Comparison of ENCODE assay signal across 23 cellular contexts in the genomic region with DNA sequence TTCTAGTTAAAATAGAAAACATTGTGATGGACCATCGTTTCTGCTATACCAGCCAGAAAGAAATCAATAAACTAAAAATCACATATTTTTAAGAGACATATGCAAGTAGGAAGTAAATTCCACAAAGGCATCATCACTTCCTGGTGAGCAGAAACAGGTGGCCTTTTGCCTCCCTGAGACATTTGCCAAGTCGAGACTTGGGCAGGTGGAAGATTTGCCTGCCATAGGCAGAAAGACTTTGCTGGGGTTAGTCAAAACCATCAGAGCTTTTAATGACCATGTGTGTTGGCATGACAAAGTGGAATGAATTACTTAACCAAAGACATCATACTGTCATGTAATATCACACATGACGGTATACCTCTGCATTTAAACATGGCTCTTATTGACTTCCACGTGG.
DNase-seq lines count a peak whose midpoint lies in the region; ATAC-seq and TF ChIP-seq lines count a peak whose summit lies in the region.
"Had no signal": no experiment of that assay in that cellular context is flagged by ENCODE, and none has a peak within 500 bp of the region (broad histone marks: within the 10 kb centered on the region; RNA-seq: fewer than 3 reads in every experiment).

No MANE protein-coding gene starts in this region.

- H3K27me3 Mint-ChIP-seq in activated CD8-positive, alpha-beta memory T cell treated with anti-CD3 and anti-CD28 coated beads, Interleukin-2, amount 10 ng/mL, durations not matched to agents 7 days and 5 days = no peaks in the 10 kb centered on the region
- peaks cover 4% of the 10 kb centered on the region for H3K27me3 Mint-ChIP-seq in activated CD4-positive, alpha-beta memory T cell treated with anti-CD3 and anti-CD28 coated beads for 36 hours
- H3K27me3 Mint-ChIP-seq in memory B cell = no peaks in the 10 kb centered on the region
- peaks cover 2% of the 10 kb centered on the region; the same call in 1 of the 2 replicates for H3K27me3 Mint-ChIP-seq in WTC11 (ENCODE audit: low read depth)
- H3K27me3 Mint-ChIP-seq: CD8-positive, alpha-beta memory T cell had no signal

- no peak overlapping the region for H3K4me3 Mint-ChIP-seq in activated CD8-positive, alpha-beta memory T cell treated with anti-CD3 and anti-CD28 coated beads, Interleukin-2, amount 10 ng/mL, durations not matched to agents 7 days and 5 days
- H3K4me3 Mint-ChIP-seq in activated CD4-positive, alpha-beta memory T cell treated with anti-CD3 and anti-CD28 coated beads for 36 hours = no peak overlapping the region
- H3K4me3 Mint-ChIP-seq in memory B cell (no peak overlapping the region), WTC11 (no peak overlapping the region)
- H3K4me3 Mint-ChIP-seq: CD8-positive, alpha-beta memory T cell had no signal

- no peak for DNase-seq in activated CD8-positive, alpha-beta memory T cell treated with anti-CD3 and anti-CD28 coated beads, Interleukin-2, amount 10 ng/mL, durations not matched to agents 7 days and 5 days
- DNase-seq in activated CD8-positive, alpha-beta memory T cell treated with anti-CD3 and anti-CD28 coated beads for 24 hours = no peak
- peak; percentile 59 for DNase-seq in LHCN-M2 (ENCODE audit: low read depth)
- peak; percentile 11 for DNase-seq in activated CD4-positive, alpha-beta memory T cell treated with anti-CD3 and anti-CD28 coated beads for 36 hours
- DNase-seq in memory B cell (ENCODE audit: low spot score in 2 of 2) = no peak
- DNase-seq in NCI-H2029 (lab: John Stamatoyannopoulos, UW) = no peak
- no peak for DNase-seq in WTC11 (ENCODE audit: low spot score)
- DNase-seq: AML-193; Calu3; CD8-positive, alpha-beta memory T cell; DMS153; GDM1; H7; KBM-7; NCI-H1105; NCI-H2081; NCI-H2171; NCI-H345; NCI-H524; NCI-H82; Right ventricle myocardium superior had no signal

- H3K9me3 Mint-ChIP-seq in activated CD8-positive, alpha-beta memory T cell treated with anti-CD3 and anti-CD28 coated beads, Interleukin-2, amount 10 ng/mL, durations not matched to agents 7 days and 5 days (ENCODE audit: low read depth) = no peaks in the 10 kb centered on the region
- H3K9me3 Mint-ChIP-seq in activated CD4-positive, alpha-beta memory T cell treated with anti-CD3 and anti-CD28 coated beads for 36 hours = no peaks in the 10 kb centered on the region
- H3K9me3 Mint-ChIP-seq in memory B cell (no peaks in the 10 kb centered on the region), WTC11 (peaks cover 6% of the 10 kb centered on the region; the same call in 1 of the 2 replicates)
- H3K9me3 Mint-ChIP-seq: CD8-positive, alpha-beta memory T cell had no signal

- peak overlapping the region; percentile 16 for H3K27ac Mint-ChIP-seq in activated CD8-positive, alpha-beta memory T cell treated with anti-CD3 and anti-CD28 coated beads, Interleukin-2, amount 10 ng/mL, durations not matched to agents 7 days and 5 days
- no peak overlapping the region for H3K27ac Mint-ChIP-seq in activated CD4-positive, alpha-beta memory T cell treated with anti-CD3 and anti-CD28 coated beads for 36 hours
- peak overlapping the region; percentile 74 for H3K27ac Mint-ChIP-seq in memory B cell
- H3K27ac Mint-ChIP-seq in WTC11 = no peak overlapping the region
- H3K27ac Mint-ChIP-seq: CD8-positive, alpha-beta memory T cell had no signal

- ATAC-seq in activated CD8-positive, alpha-beta memory T cell treated with anti-CD3 and anti-CD28 coated beads, Interleukin-2, amount 10 ng/mL, durations not matched to agents 7 days and 5 days = no peak
- peak; percentile 35 for ATAC-seq in memory B cell (ENCODE audit: low read depth)
- ATAC-seq in HG02938 (IDR thresholded peaks at IDR 0.05; ENCODE audit: unreplicated experiment) = no peak
- ATAC-seq in WTC11 = no peak
- ATAC-seq: HepG2 had no signal

- peaks cover 31% of the 10 kb centered on the region for H3K4me1 Mint-ChIP-seq in activated CD8-positive, alpha-beta memory T cell treated with anti-CD3 and anti-CD28 coated beads, Interleukin-2, amount 10 ng/mL, durations not matched to agents 7 days and 5 days
- peaks cover 12% of the 10 kb centered on the region for H3K4me1 Mint-ChIP-seq in activated CD4-positive, alpha-beta memory T cell treated with anti-CD3 and anti-CD28 coated beads for 36 hours (ENCODE audit: low read depth)
- peaks cover 30% of the 10 kb centered on the region for H3K4me1 Mint-ChIP-seq in memory B cell
- H3K4me1 Mint-ChIP-seq in WTC11 = no peaks in the 10 kb centered on the region

- TF ChIP-seq CTCF in WTC11 (IDR thresholded peaks at IDR 0.05) = no peak

- POLR2A ChIA-PET in activated CD4-positive, alpha-beta memory T cell treated with anti-CD3 and anti-CD28 coated beads for 36 hours (lab: Charles Lee) = interaction anchor here (0.5 to 1.3 kb wide), 3 partner anchors 63 to 442 kb away, joined by 3 to 4 read pairs (median 3); no protein-coding TSS in a partner anchor
- POLR2A ChIA-PET in WTC11 (lab: Charles Lee) = no interaction called here

- peaks cover 17% of the 10 kb centered on the region for H3K36me3 Mint-ChIP-seq in activated CD8-positive, alpha-beta memory T cell treated with anti-CD3 and anti-CD28 coated beads, Interleukin-2, amount 10 ng/mL, durations not matched to agents 7 days and 5 days
- H3K36me3 Mint-ChIP-seq in activated CD4-positive, alpha-beta memory T cell treated with anti-CD3 and anti-CD28 coated beads for 36 hours = no peaks in the 10 kb centered on the region
- H3K36me3 Mint-ChIP-seq in memory B cell (no peaks in the 10 kb centered on the region), WTC11 (no peaks in the 10 kb centered on the region)
- H3K36me3 Mint-ChIP-seq: CD8-positive, alpha-beta memory T cell had no signal

- CTCF ChIA-PET in activated CD8-positive, alpha-beta memory T cell treated with anti-CD3 and anti-CD28 coated beads, Interleukin-2, amount 10 ng/mL, durations not matched to agents 7 days and 5 days (lab: Charles Lee) = interaction anchor here (1.2 to 2.4 kb wide), 2 partner anchors 66 to 69 kb away, joined by 3 to 8 read pairs; no protein-coding TSS in a partner anchor
- CTCF ChIA-PET in activated CD4-positive, alpha-beta memory T cell treated with anti-CD3 and anti-CD28 coated beads for 36 hours (lab: Charles Lee) = interaction anchor here (1.4 to 2.0 kb wide), 2 partner anchors 63 to 66 kb away, joined by 3 to 8 read pairs; no protein-coding TSS in a partner anchor
- CTCF ChIA-PET in WTC11 (lab: Charles Lee) = no interaction called here

- intact Hi-C loops in activated CD4-positive, alpha-beta memory T cell treated with anti-CD3 and anti-CD28 coated beads for 36 hours (cut with micrococcal nuclease) = loop anchor here (1.0 to 5.0 kb wide), 7 partner anchors 65 to 198 kb away; a partner anchor contains a TSS

TF ChIP-seq in WTC11, 78 proteins besides CTCF, POLR2A, EP300 and RAD21 (continues in another document):
- TF ChIP-seq ZBTB21 (CRISPR knock-in tag; IDR thresholded peaks at IDR 0.05; ENCODE audit: borderline replicate concordance) (no peak), JAZF1 (CRISPR knock-in tag; IDR thresholded peaks at IDR 0.05) (no peak), MXD4 (CRISPR knock-in tag; IDR thresholded peaks at IDR 0.05; ENCODE audit: borderline replicate concordance) (no peak), FOXJ3 (CRISPR knock-in tag; IDR thresholded peaks at IDR 0.05; ENCODE audit: borderline replicate concordance) (no peak), ZNF219 (CRISPR knock-in tag; IDR thresholded peaks at IDR 0.05; ENCODE audit: borderline replicate concordance) (no peak), RELA (CRISPR knock-in tag; IDR thresholded peaks at IDR 0.05; ENCODE audit: borderline replicate concordance) (no peak), ATF1 (CRISPR knock-in tag; IDR thresholded peaks at IDR 0.05) (no peak), NR3C1 (CRISPR knock-in tag; conservative IDR thresholded peaks at IDR 0.05; ENCODE audit: low read depth) (no peak), MYBL2 (CRISPR knock-in tag; IDR thresholded peaks at IDR 0.05) (no peak), ZNF121 (CRISPR knock-in tag; IDR thresholded peaks at IDR 0.05) (no peak)
- TF ChIP-seq, protein P1, sequence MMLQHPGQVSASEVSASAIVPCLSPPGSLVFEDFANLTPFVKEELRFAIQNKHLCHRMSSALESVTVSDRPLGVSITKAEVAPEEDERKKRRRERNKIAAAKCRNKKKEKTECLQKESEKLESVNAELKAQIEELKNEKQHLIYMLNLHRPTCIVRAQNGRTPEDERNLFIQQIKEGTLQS (CRISPR knock-in tag; conservative IDR thresholded peaks at IDR 0.05) = no peak
- TF ChIP-seq, protein P2, sequence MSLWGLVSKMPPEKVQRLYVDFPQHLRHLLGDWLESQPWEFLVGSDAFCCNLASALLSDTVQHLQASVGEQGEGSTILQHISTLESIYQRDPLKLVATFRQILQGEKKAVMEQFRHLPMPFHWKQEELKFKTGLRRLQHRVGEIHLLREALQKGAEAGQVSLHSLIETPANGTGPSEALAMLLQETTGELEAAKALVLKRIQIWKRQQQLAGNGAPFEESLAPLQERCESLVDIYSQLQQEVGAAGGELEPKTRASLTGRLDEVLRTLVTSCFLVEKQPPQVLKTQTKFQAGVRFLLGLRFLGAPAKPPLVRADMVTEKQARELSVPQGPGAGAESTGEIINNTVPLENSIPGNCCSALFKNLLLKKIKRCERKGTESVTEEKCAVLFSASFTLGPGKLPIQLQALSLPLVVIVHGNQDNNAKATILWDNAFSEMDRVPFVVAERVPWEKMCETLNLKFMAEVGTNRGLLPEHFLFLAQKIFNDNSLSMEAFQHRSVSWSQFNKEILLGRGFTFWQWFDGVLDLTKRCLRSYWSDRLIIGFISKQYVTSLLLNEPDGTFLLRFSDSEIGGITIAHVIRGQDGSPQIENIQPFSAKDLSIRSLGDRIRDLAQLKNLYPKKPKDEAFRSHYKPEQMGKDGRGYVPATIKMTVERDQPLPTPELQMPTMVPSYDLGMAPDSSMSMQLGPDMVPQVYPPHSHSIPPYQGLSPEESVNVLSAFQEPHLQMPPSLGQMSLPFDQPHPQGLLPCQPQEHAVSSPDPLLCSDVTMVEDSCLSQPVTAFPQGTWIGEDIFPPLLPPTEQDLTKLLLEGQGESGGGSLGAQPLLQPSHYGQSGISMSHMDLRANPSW (CRISPR knock-in tag; conservative IDR thresholded peaks at IDR 0.05; ENCODE audit: low read depth) = no peak
- TF ChIP-seq, protein P3, sequence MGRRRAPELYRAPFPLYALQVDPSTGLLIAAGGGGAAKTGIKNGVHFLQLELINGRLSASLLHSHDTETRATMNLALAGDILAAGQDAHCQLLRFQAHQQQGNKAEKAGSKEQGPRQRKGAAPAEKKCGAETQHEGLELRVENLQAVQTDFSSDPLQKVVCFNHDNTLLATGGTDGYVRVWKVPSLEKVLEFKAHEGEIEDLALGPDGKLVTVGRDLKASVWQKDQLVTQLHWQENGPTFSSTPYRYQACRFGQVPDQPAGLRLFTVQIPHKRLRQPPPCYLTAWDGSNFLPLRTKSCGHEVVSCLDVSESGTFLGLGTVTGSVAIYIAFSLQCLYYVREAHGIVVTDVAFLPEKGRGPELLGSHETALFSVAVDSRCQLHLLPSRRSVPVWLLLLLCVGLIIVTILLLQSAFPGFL (CRISPR knock-in tag; IDR thresholded peaks at IDR 0.05; ENCODE audit: borderline replicate concordance) = no peak

Comparison
In these comparisons a context has a peak if more than half of its experiments do, and no peak if none do; other contexts are left out.
1. DNase-seq: peak in LHCN-M2 (single experiment) and activated CD4-positive, alpha-beta memory T cell treated with anti-CD3 and anti-CD28 coated beads for 36 hours (single experiment); none in activated CD8-positive, alpha-beta memory T cell treated with anti-CD3 and anti-CD28 coated beads, Interleukin-2, amount 10 ng/mL, durations not matched to agents 7 days and 5 days (single experiment), activated CD8-positive, alpha-beta memory T cell treated with anti-CD3 and anti-CD28 coated beads for 24 hours (single experiment), memory B cell (0 of 2), NCI-H2029 (single experiment) and WTC11 (single experiment).
2. H3K27ac Mint-ChIP-seq: peak in activated CD8-positive, alpha-beta memory T cell treated with anti-CD3 and anti-CD28 coated beads, Interleukin-2, amount 10 ng/mL, durations not matched to agents 7 days and 5 days (single experiment) and memory B cell (single experiment); none in activated CD4-positive, alpha-beta memory T cell treated with anti-CD3 and anti-CD28 coated beads for 36 hours (single experiment) and WTC11 (single experiment).